Comparison of ENCODE assay signal across 18 cellular contexts in the genomic region with DNA sequence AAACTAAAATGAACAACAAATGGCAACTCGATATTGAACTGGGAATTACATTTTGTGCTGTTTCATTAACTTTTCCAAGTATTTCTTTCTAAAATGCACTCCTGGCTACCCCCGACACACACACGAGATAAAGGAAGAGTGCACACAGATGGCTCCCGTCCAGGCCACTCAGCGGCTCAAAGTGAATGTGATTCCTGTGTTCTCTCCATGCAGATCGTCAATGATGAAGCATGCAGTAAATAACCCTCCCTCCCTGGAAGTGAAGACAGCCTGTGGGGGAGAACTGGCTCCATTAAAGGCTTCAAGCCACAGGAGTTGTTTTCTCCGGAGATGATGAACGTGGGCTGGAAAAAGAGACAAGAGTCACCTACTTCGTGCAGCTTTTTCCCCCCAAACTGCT. TPM values are rescaled to one million over a fixed set of nuclear protein-coding genes. Genes with fewer than 3 reads are reported as not detected.
A peak's percentile ranks its signal among the peaks of the same experiment; 100 is the strongest.
DNase-seq lines count a peak whose midpoint lies in the region; ATAC-seq and TF ChIP-seq lines count a peak whose summit lies in the region.
"Had no signal": no experiment of that assay in that cellular context is flagged by ENCODE, and none has a peak within 500 bp of the region (broad histone marks: within the 10 kb centered on the region; RNA-seq: fewer than 3 reads in every experiment).

No MANE protein-coding gene starts in this region.

- TF ChIP-seq CTCF in AG10803 (conservative IDR thresholded peaks at IDR 0.05; ENCODE audit: low read length), result no peak
- TF ChIP-seq CTCF in fibroblast of the aortic adventitia (IDR thresholded peaks at IDR 0.05; ENCODE audit: insufficient read depth, low read length), result no peak
- no peak for TF ChIP-seq CTCF in nephron (IDR thresholded peaks at IDR 0.05; ENCODE audit: unreplicated experiment in 3 of 3)

- peak overlapping the region in 1 of 3 experiments; percentile 27 for H3K4me3 Mint-ChIP-seq in nephron
- H3K4me3 Mint-ChIP-seq in stimulated activated memory B cell treated with anti-CD40 and anti-IgM and Interleukin-4, amounts not matched to agents 10 μg/mL and 1 μg/mL and 100 μg/mL, for 72 hours, result no peak overlapping the region
- H3K4me3 Mint-ChIP-seq: activated naive CD8-positive, alpha-beta T cell treated with anti-CD3 and anti-CD28 coated beads for 36 hours; activated T-helper 17 cell treated with anti-CD3 and anti-CD28 coated beads, Interleukin-2, amount 50 U/mL, for 72 hours had no signal

- H3K9ac ChIP-seq in adipocyte (ENCODE audit: low read length), result peak overlapping the region; percentile 17

- peak overlapping the region in 2 of 3 experiments; percentile 2 to 4 for H3K27ac Mint-ChIP-seq in nephron
- no peak overlapping the region for H3K27ac Mint-ChIP-seq in stimulated activated memory B cell treated with anti-CD40 and anti-IgM and Interleukin-4, amounts not matched to agents 10 μg/mL and 1 μg/mL and 100 μg/mL, for 72 hours
- H3K27ac Mint-ChIP-seq: activated naive CD8-positive, alpha-beta T cell treated with anti-CD3 and anti-CD28 coated beads for 36 hours; activated T-helper 17 cell treated with anti-CD3 and anti-CD28 coated beads, Interleukin-2, amount 50 U/mL, for 72 hours had no signal

- ATAC-seq in stimulated activated memory B cell treated with anti-CD40 and anti-IgM and Interleukin-4, amounts not matched to agents 10 μg/mL and 1 μg/mL and 100 μg/mL, for 72 hours, result no peak
- ATAC-seq in HG03097 (IDR thresholded peaks at IDR 0.05; ENCODE audit: low FRiP score, unreplicated experiment), result no peak
- ATAC-seq: activated T-helper 17 cell treated with anti-CD3 and anti-CD28 coated beads, Interleukin-2, amount 50 U/mL, for 72 hours; GM12878; left lobe of liver had no signal

- DNase-seq in AG10803 (ENCODE audit: low read depth), result peak; percentile 28
- DNase-seq in adipocyte (ENCODE audit: low read depth), result no peak
- peak; percentile 8 for DNase-seq in fibroblast of the aortic adventitia (ENCODE audit: low read depth)
- no peak for DNase-seq in HCEC 1CT
- DNase-seq in 8988T, result no peak
- DNase-seq: activated CD4-positive, alpha-beta T cell treated with anti-CD3 and anti-CD28 coated beads for 4 hours; activated naive CD8-positive, alpha-beta T cell treated with anti-CD3 and anti-CD28 coated beads for 36 hours; DMS153; KG1; NCI-H526 treated with DMSO at 0.1 percent for 48 hours had no signal

- H3K4me3 ChIP-seq in AG10803 (ENCODE audit: low read length) (no peak overlapping the region), adipocyte (ENCODE audit: low read length) (peak overlapping the region; percentile 46), fibroblast of the aortic adventitia (ENCODE audit: low read depth, low read length) (no peak overlapping the region)
- H3K4me3 ChIP-seq: breast epithelium, GM12878, uterus had no signal

- H3K9me3 ChIP-seq in adipocyte (ENCODE audit: control insufficient read depth, low read length), result no peaks in the 10 kb centered on the region
- H3K9me3 ChIP-seq: breast epithelium, uterus had no signal

- peaks cover 49% of the 10 kb centered on the region for H3K27me3 Mint-ChIP-seq in nephron (ENCODE audit: low read depth)
- H3K27me3 Mint-ChIP-seq in stimulated activated memory B cell treated with anti-CD40 and anti-IgM and Interleukin-4, amounts not matched to agents 10 μg/mL and 1 μg/mL and 100 μg/mL, for 72 hours, result no peaks in the 10 kb centered on the region

- no peaks in the 10 kb centered on the region for H3K36me3 Mint-ChIP-seq in nephron (ENCODE audit: low read depth)
- no peaks in the 10 kb centered on the region for H3K36me3 Mint-ChIP-seq in stimulated activated memory B cell treated with anti-CD40 and anti-IgM and Interleukin-4, amounts not matched to agents 10 μg/mL and 1 μg/mL and 100 μg/mL, for 72 hours
- H3K36me3 Mint-ChIP-seq: activated naive CD8-positive, alpha-beta T cell treated with anti-CD3 and anti-CD28 coated beads for 36 hours had no signal

- peaks cover 29% of the 10 kb centered on the region for H3K4me1 Mint-ChIP-seq in nephron
- peaks cover 49% of the 10 kb centered on the region for H3K4me1 Mint-ChIP-seq in stimulated activated memory B cell treated with anti-CD40 and anti-IgM and Interleukin-4, amounts not matched to agents 10 μg/mL and 1 μg/mL and 100 μg/mL, for 72 hours

- peaks cover 40% of the 10 kb centered on the region for H3K4me1 ChIP-seq in adipocyte (ENCODE audit: control insufficient read depth, insufficient read depth, low read length)
- H3K4me1 ChIP-seq: breast epithelium, uterus had no signal

- H3K9me3 Mint-ChIP-seq in nephron, result no peaks in the 10 kb centered on the region
- H3K9me3 Mint-ChIP-seq in stimulated activated memory B cell treated with anti-CD40 and anti-IgM and Interleukin-4, amounts not matched to agents 10 μg/mL and 1 μg/mL and 100 μg/mL, for 72 hours, result no peaks in the 10 kb centered on the region
- H3K9me3 Mint-ChIP-seq: activated T-helper 17 cell treated with anti-CD3 and anti-CD28 coated beads, Interleukin-2, amount 50 U/mL, for 72 hours had no signal

- no peaks in the 10 kb centered on the region for H3K36me3 ChIP-seq in adipocyte (ENCODE audit: control insufficient read depth, insufficient read depth, low read length, severe bottlenecking)
- H3K36me3 ChIP-seq: breast epithelium, uterus had no signal

- peaks cover 17% of the 10 kb centered on the region for H3K27me3 ChIP-seq in adipocyte (replicated peaks; ENCODE audit: control insufficient read depth, insufficient read depth, low read length)
- H3K27me3 ChIP-seq: breast epithelium, uterus had no signal

RNA-seq across cellular contexts. Expression of a gene that starts 21.4 kb away (rescaled TPM):
- total RNA-seq in fibroblast of the aortic adventitia (ENCODE audit: low replicate concordance), result not detected in 2 replicates
- total RNA-seq: activated T-helper 17 cell treated with anti-CD3 and anti-CD28 coated beads, Interleukin-2, amount 50 U/mL, for 72 hours had no signal

Comparison
In these comparisons a context has a peak if more than half of its experiments do, and no peak if none do; other contexts are left out.
1. DNase-seq: peak in AG10803 (single experiment) and fibroblast of the aortic adventitia (single experiment); none in adipocyte (single experiment), HCEC 1CT (single experiment) and 8988T (single experiment).